In genomic region chr1:161098161-161099068, GRCh38 we compare ENCODE assay signal across 8 cellular contexts. TPM values are rescaled to one million over a fixed set of nuclear protein-coding genes. Genes with fewer than 3 reads are reported as not detected.
DNase-seq lines count a peak whose midpoint lies in the region; FAIRE-seq and TF ChIP-seq lines count a peak whose summit lies in the region.

KLHDC9 (plus strand) TSS chr1:161098361; CDS start chr1:161098536, 175 bp downstream.

- TF ChIP-seq POLR2A in H54 (IDR thresholded peaks at IDR 0.05; ENCODE audit: low read depth, low read length) = peak; percentile 47; the same call in 1 of the 2 replicates

- H3K27ac ChIP-seq in SJCRH30 = no peak within 1 kb of the TSS

- no peaks in the 10 kb centered on the region for H3K4me1 ChIP-seq in ES-I3 (ENCODE audit: insufficient read depth, low read length)
- no peaks in the 10 kb centered on the region for H3K4me1 ChIP-seq in SJCRH30

- DNase-seq in H54 (ENCODE audit: insufficient read length, low spot score) = peak; percentile 91
- peak; percentile 96 for DNase-seq in NCI-H1105 (lab: John Stamatoyannopoulos, UW)
- DNase-seq in activated CD4-positive, CD25-positive, alpha-beta regulatory T cell treated with anti-CD3 and anti-CD28 coated beads, Interleukin-2, amount 50 U/mL, for 16 hours (ENCODE audit: low read depth, low spot score) = peak; percentile 23
- peak; percentile 62 for DNase-seq in central memory CD4-positive, alpha-beta T cell
- DNase-seq in iris pigment epithelial cell (ENCODE audit: low read depth) = peak; percentile 76
- DNase-seq in stimulated activated CD4-positive, alpha-beta T cell treated with anti-CD3 and anti-CD28 coated beads, Interleukin-12 subunit alpha, Interleukin-12 subunit beta, amount 100 ng/mL, for 24 hours (ENCODE audit: low read depth in 2 of 2) = peak; percentile 43 to 54
- DNase-seq in SJCRH30 = no peak

- no peak within 1 kb of the TSS for H3K4me3 ChIP-seq in SJCRH30

- H3K9me3 ChIP-seq in ES-I3 (ENCODE audit: control insufficient read depth, insufficient read depth, low read length) (no peaks in the 10 kb centered on the region), SJCRH30 (replicated peaks) (no peaks in the 10 kb centered on the region)

- H3K36me3 ChIP-seq in ES-I3 (ENCODE audit: insufficient read depth, low read length) (no peaks in the 10 kb centered on the region), SJCRH30 (peaks cover 16% of the 10 kb centered on the region)

- H3K27me3 ChIP-seq in SJCRH30 = no peaks in the 10 kb centered on the region

- peak within 1 kb of the TSS; percentile 63 for H3K9ac ChIP-seq in ES-I3 (ENCODE audit: low read depth, low read length)

- no peak for FAIRE-seq in H54 (lab: Jason Lieb, UNC)

RNA-seq across cellular contexts. Expression of gene KLHDC9, which starts in this region (rescaled TPM):
- total RNA-seq in SJCRH30 (2014; rRNA removed; shearing (Covaris generic)) = not detected in 2 replicates

Comparison
In these comparisons a context has a peak if more than half of its experiments do, and no peak if none do; other contexts are left out.
1. DNase-seq: peak in H54 (single experiment), NCI-H1105 (single experiment), activated CD4-positive, CD25-positive, alpha-beta regulatory T cell treated with anti-CD3 and anti-CD28 coated beads, Interleukin-2, amount 50 U/mL, for 16 hours (single experiment), central memory CD4-positive, alpha-beta T cell (single experiment), iris pigment epithelial cell (single experiment) and stimulated activated CD4-positive, alpha-beta T cell treated with anti-CD3 and anti-CD28 coated beads, Interleukin-12 subunit alpha, Interleukin-12 subunit beta, amount 100 ng/mL, for 24 hours (2 of 2); none in SJCRH30 (0 of 2).